10 cellular contexts compared by ENCODE assay signal in genomic region chr2:131801210-131801744, GRCh38.
DNase-seq lines count a peak whose midpoint lies in the region; ATAC-seq and TF ChIP-seq lines count a peak whose summit lies in the region.
"Had no signal": no experiment of that assay in that cellular context is flagged by ENCODE, and none has a peak within 500 bp of the region (broad histone marks: within the 10 kb centered on the region; RNA-seq: fewer than 3 reads in every experiment).

No MANE protein-coding gene starts in this region.

- H3K4me1 ChIP-seq in ascending aorta = peaks cover 6 to 7% of the 10 kb centered on the region in 2 donors
- H3K4me1 ChIP-seq in osteoblast (ENCODE audit: insufficient read depth, low read length) = no peaks in the 10 kb centered on the region
- H3K4me1 ChIP-seq in prostate gland (replicated peaks) = peaks cover 3% of the 10 kb centered on the region
- H3K4me1 ChIP-seq in endodermal cell (ENCODE audit: control insufficient read depth, insufficient read depth, low read length) = no peaks in the 10 kb centered on the region

- 49% methylated on average over 39 of the region's 42 CpGs for WGBS in prostate gland
- 88 to 89% methylated on average over 12 to 42 of the region's 42 CpGs for WGBS in endodermal cell (ENCODE audit: insufficient coverage in 1 of 2, insufficient read length in 1 of 2), 2 experiments

- H3K27me3 Mint-ChIP-seq in endodermal cell (ENCODE audit: insufficient read depth) = peaks cover 29% of the 10 kb centered on the region

- H3K36me3 Mint-ChIP-seq in endodermal cell (ENCODE audit: low read depth) = no peaks in the 10 kb centered on the region

- H3K4me2 ChIP-seq in osteoblast (ENCODE audit: insufficient read depth, low read length) = no peak overlapping the region

- H3K4me3 Mint-ChIP-seq in endodermal cell = no peak overlapping the region

- no peaks in the 10 kb centered on the region for H3K9me3 Mint-ChIP-seq in endodermal cell
- H3K9me3 Mint-ChIP-seq: activated T-cell treated with anti-CD3 and anti-CD28 coated beads, Interleukin-2, amount 50 U/mL, for 4 hours had no signal

- no peaks in the 10 kb centered on the region for H4K20me1 ChIP-seq in osteoblast (ENCODE audit: insufficient read depth, low read length)

- H3K27ac ChIP-seq in ascending aorta (no peak overlapping the region), osteoblast (ENCODE audit: low read depth, low read length) (no peak overlapping the region), prostate gland (no peak overlapping the region), endodermal cell (ENCODE audit: low read depth, low read length) (no peak overlapping the region)

- no peaks in the 10 kb centered on the region for H3K79me2 ChIP-seq in osteoblast (ENCODE audit: insufficient read depth, low read length)

- no peak overlapping the region for H3K27ac Mint-ChIP-seq in endodermal cell

- no peak for TF ChIP-seq CTCF in GM12865 (IDR thresholded peaks at IDR 0.05; ENCODE audit: insufficient read depth, low read depth, low read length, missing control alignments)
- TF ChIP-seq CTCF in ascending aorta (IDR thresholded peaks at IDR 0.05) = no peak
- no peak for TF ChIP-seq CTCF in osteoblast (IDR thresholded peaks at IDR 0.05; ENCODE audit: extremely low read depth, low read depth, low read length)
- TF ChIP-seq CTCF in prostate gland (IDR thresholded peaks at IDR 0.05) = no peak
- no peak for TF ChIP-seq CTCF in endodermal cell (conservative IDR thresholded peaks at IDR 0.05)

- TF ChIP-seq POLR2A in prostate gland (IDR thresholded peaks at IDR 0.05) = no peak

- peak; percentile 19 for ATAC-seq in GM19455 (IDR thresholded peaks at IDR 0.05; ENCODE audit: unreplicated experiment)

- peaks cover 3% of the 10 kb centered on the region for H3K27me3 ChIP-seq in ascending aorta
- no peaks in the 10 kb centered on the region for H3K27me3 ChIP-seq in osteoblast (ENCODE audit: insufficient read depth, low read length)
- no peaks in the 10 kb centered on the region for H3K27me3 ChIP-seq in prostate gland (replicated peaks; ENCODE audit: insufficient read depth)
- no peaks in the 10 kb centered on the region for H3K27me3 ChIP-seq in endodermal cell (ENCODE audit: control insufficient read depth, insufficient read depth, low read length, poor library complexity, severe bottlenecking)

- DNase-seq in GM12865 (ENCODE audit: low read depth) (peak; percentile 9), ascending aorta (ENCODE audit: low spot score in 2 of 2) (no peak), osteoblast (ENCODE audit: insufficient read length, low spot score, missing footprints) (peak; percentile 14), prostate gland (ENCODE audit: low spot score) (no peak), endodermal cell (no peak), hypothalamus (lab: John Stamatoyannopoulos, UW) (no peak)
- DNase-seq in activated CD4-positive, alpha-beta T cell treated with anti-CD3 and anti-CD28 coated beads, Interleukin-2, amount 50 U/mL, for 48 hours = no peak
- DNase-seq: NCI-H187 had no signal

- H3K36me3 ChIP-seq in ascending aorta (no peaks in the 10 kb centered on the region), osteoblast (ENCODE audit: insufficient read depth, low read length) (no peaks in the 10 kb centered on the region), prostate gland (no peaks in the 10 kb centered on the region), endodermal cell (ENCODE audit: control insufficient read depth, insufficient read depth, low read length) (no peaks in the 10 kb centered on the region)

- H3K9me3 ChIP-seq in ascending aorta = no peaks in the 10 kb centered on the region
- H3K9me3 ChIP-seq in osteoblast (ENCODE audit: low read depth, low read length) = no peaks in the 10 kb centered on the region
- H3K9me3 ChIP-seq in prostate gland = no peaks in the 10 kb centered on the region
- H3K9me3 ChIP-seq in endodermal cell (ENCODE audit: control insufficient read depth, low read length) = no peaks in the 10 kb centered on the region

- intact Hi-C loops in ascending aorta (cut with DNase I) (loop anchor here (2.0 kb wide), 1 partner anchor 126 kb away; no protein-coding TSS in a partner anchor), prostate gland (cut with DNase I) (no loop called here)

- H3K9ac ChIP-seq in endodermal cell (ENCODE audit: extremely low read depth, low read length, poor library complexity, severe bottlenecking) = no peak overlapping the region

- no peak overlapping the region for H2AFZ ChIP-seq in osteoblast (ENCODE audit: low read length)

- H3K4me1 Mint-ChIP-seq in endodermal cell = no peaks in the 10 kb centered on the region

- H3K4me3 ChIP-seq in GM12865 (ENCODE audit: low read depth, low read length) = no peak overlapping the region
- H3K4me3 ChIP-seq in ascending aorta = peak overlapping the region; percentile 30 to 61
- H3K4me3 ChIP-seq in osteoblast (ENCODE audit: insufficient read depth, low read length) = no peak overlapping the region
- H3K4me3 ChIP-seq in prostate gland = no peak overlapping the region
- no peak overlapping the region for H3K4me3 ChIP-seq in endodermal cell (ENCODE audit: low read length)

Comparison
In these comparisons a context has a peak if more than half of its experiments do, and no peak if none do; other contexts are left out.
1. DNase-seq: peak in GM12865 (single experiment) and osteoblast (single experiment); none in ascending aorta (0 of 2), prostate gland (single experiment), endodermal cell (single experiment), hypothalamus (0 of 51) and activated CD4-positive, alpha-beta T cell treated with anti-CD3 and anti-CD28 coated beads, Interleukin-2, amount 50 U/mL, for 48 hours (0 of 2).
2. H3K4me3 ChIP-seq: peak in ascending aorta (2 of 2); none in GM12865 (single experiment), osteoblast (single experiment), prostate gland (0 of 2) and endodermal cell (single experiment).